ENCODE assay signal across 8 cellular contexts in the genomic region with DNA sequence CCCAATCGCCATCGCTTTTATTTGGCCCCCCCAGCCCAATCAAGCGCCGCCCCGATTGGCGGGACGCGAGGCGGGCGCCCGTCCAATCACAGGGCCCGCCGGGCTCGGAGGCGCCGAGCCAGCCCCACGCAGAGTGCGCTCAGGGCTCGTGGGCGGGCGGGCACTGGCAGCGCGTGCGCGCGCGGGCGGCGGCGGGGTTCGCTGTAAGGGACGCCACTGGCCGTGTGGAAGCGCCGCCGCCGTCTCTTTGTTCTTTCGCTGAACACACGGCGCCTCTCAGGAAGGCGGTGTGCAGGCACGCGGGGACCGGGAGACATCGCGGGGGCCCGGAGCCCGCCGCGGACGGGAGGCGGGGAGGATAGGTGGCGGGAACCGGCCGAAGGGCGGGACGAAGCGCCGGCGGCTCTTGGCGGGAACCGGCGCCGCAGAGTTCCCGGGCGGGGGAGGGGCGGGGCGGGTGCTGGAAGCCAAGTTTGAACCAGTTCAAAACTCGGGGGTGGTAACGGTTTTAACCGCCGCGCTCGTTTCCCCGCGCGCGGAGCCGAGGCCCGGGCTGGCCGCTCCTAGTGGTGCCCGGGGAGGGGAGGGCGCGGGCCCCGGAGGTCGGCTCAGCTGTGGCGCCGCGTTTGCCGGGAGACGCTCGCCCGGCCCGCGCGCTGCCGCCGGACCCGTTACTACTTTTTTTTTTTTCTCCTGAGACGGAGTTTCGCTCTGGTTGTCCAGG. TPM values are rescaled to one million over a fixed set of nuclear protein-coding genes. Genes with fewer than 3 reads are reported as not detected.
DNase-seq lines count a peak whose midpoint lies in the region; TF ChIP-seq lines count a peak whose summit lies in the region.

No MANE protein-coding gene starts in this region.

- peak; percentile 30 for TF ChIP-seq CTCF in neutrophil (IDR thresholded peaks at IDR 0.05)

- H3K4me1 ChIP-seq in HAP-1 (peaks cover 18% of the 10 kb centered on the region), neutrophil (ENCODE audit: control insufficient read depth in 1 of 2, insufficient read depth in 1 of 2, low read depth in 1 of 2, low read length in 1 of 2) (peaks cover 11 to 18% of the 10 kb centered on the region in 2 experiments), subcutaneous abdominal adipose tissue (ENCODE audit: control insufficient read depth in 5 of 5, insufficient read depth in 5 of 5, low read length in 5 of 5) (peaks cover 2 to 13% (median 9%) of the 10 kb centered on the region in 5 donors)

- H3K36me3 ChIP-seq in HAP-1 (replicated peaks) (no peaks in the 10 kb centered on the region), MG63 (no peaks in the 10 kb centered on the region), neutrophil (no peaks in the 10 kb centered on the region), subcutaneous abdominal adipose tissue (ENCODE audit: control insufficient read depth in 5 of 5, insufficient read depth in 5 of 5, low read length in 5 of 5) (no peaks in the 10 kb centered on the region)

- in situ Hi-C loops in HAP-1 (cut with MboI; ENCODE audit: low sequenced_read_pairs) = no loop called here

- DNase-seq in GF-D8 (lab: John Stamatoyannopoulos, UW) (peak; percentile 81), HAP-1 (ENCODE audit: low spot score in 2 of 2) (peak; percentile 81 to 94), MG63 (peak; percentile 82), SHP77 treated with DMSO at 0.1 percent for 48 hours (lab: John Stamatoyannopoulos, UW) (peak; percentile 75), foreskin melanocyte (peak; percentile 84)
- peak; percentile 82 to 92 (median 85) for DNase-seq in activated naive CD4-positive, alpha-beta T cell (lab: John Stamatoyannopoulos, UW)

- H3K27ac ChIP-seq in neutrophil (peak overlapping the region; percentile 69), subcutaneous abdominal adipose tissue (ENCODE audit: low read depth, low read length) (peak overlapping the region; percentile 70)

- H3K4me3 ChIP-seq in HAP-1 (peak overlapping the region; percentile 68), MG63 (peak overlapping the region; percentile 64), neutrophil (ENCODE audit: low read depth in 1 of 2, low read length in 1 of 2) (peak overlapping the region; percentile 59 to 80), subcutaneous abdominal adipose tissue (ENCODE audit: low read depth in 1 of 5, low read length in 5 of 5) (peak overlapping the region; percentile 68 to 83 (median 74))

- peak overlapping the region in 4 of 5 donors; percentile 64 to 76 (median 74) for H3K9ac ChIP-seq in subcutaneous abdominal adipose tissue (ENCODE audit: low read length in 5 of 5)

- H3K9me3 ChIP-seq in HAP-1 (no peaks in the 10 kb centered on the region), MG63 (no peaks in the 10 kb centered on the region), neutrophil (no peaks in the 10 kb centered on the region), subcutaneous abdominal adipose tissue (ENCODE audit: control insufficient read depth in 5 of 5, low read length in 5 of 5) (no peaks in the 10 kb centered on the region)

- H3K27me3 ChIP-seq in HAP-1 (ENCODE audit: low read depth) = no peaks in the 10 kb centered on the region
- H3K27me3 ChIP-seq in MG63 = no peaks in the 10 kb centered on the region
- no peaks in the 10 kb centered on the region for H3K27me3 ChIP-seq in neutrophil
- H3K27me3 ChIP-seq in subcutaneous abdominal adipose tissue (ENCODE audit: control insufficient read depth in 5 of 5, insufficient read depth in 4 of 5, low read length in 5 of 5) = peaks cover 0 to 3% (median 0%) of the 10 kb centered on the region in 5 donors

RNA-seq across cellular contexts. Expression of a gene that starts 0.4 kb away (rescaled TPM):
- 13.8 and 19.4 TPM in 2 replicates for total RNA-seq in MG63 (2014; rRNA removed; shearing (Covaris generic); ENCODE audit: low replicate concordance)

Comparison
In these comparisons a context has a peak if more than half of its experiments do, and no peak if none do; other contexts are left out.
1. Peak in every context shown above with its lines: DNase-seq, H3K4me3 ChIP-seq and H3K27ac ChIP-seq.